Comparison of ENCODE assay signal across 17 cellular contexts in genomic region chr17:41957869-41958231, GRCh38. TPM values are rescaled to one million over a fixed set of nuclear protein-coding genes. Genes with fewer than 3 reads are reported as not detected.
DNase-seq lines count a peak whose midpoint lies in the region; ATAC-seq, FAIRE-seq and TF ChIP-seq lines count a peak whose summit lies in the region.
"Had no signal": no experiment of that assay in that cellular context is flagged by ENCODE, and none has a peak within 500 bp of the region (broad histone marks: within the 10 kb centered on the region; RNA-seq: fewer than 3 reads in every experiment).

No MANE protein-coding gene starts in this region.

- no peak for DNase-seq in Calu3
- no peak for DNase-seq in hepatocyte (ENCODE audit: low spot score)
- DNase-seq in nephron progenitor cell = no peak
- DNase-seq in psoas muscle = no peak
- DNase-seq in small intestine = no peak
- DNase-seq in activated effector memory CD4-positive, alpha-beta T cell treated with anti-CD3 and anti-CD28 coated beads, Interleukin-2, amount 50 U/mL, for 16 hours = no peak
- DNase-seq: NCI-H1092, NCI-H146, NCI-H2081 treated with DMSO at 0.1 percent for 48 hours, NCI-H510A treated with DMSO at 0.1 percent for 48 hours had no signal

- CTCF ChIA-PET in Calu3 (lab: Charles Lee) = interaction anchor here (0.6 to 2.1 kb wide), 3 partner anchors 28 to 157 kb away, joined by 3 to 7 read pairs (median 5); partner anchors contain the start of gene ODAD4

- TF ChIP-seq CTCF in Calu3 (IDR thresholded peaks at IDR 0.05; ENCODE audit: unreplicated experiment) (no peak), hepatocyte (IDR thresholded peaks at IDR 0.05; ENCODE audit: poor library complexity) (no peak), nephron progenitor cell (IDR thresholded peaks at IDR 0.05) (no peak), psoas muscle (IDR thresholded peaks at IDR 0.05) (no peak)

- no peak for FAIRE-seq in small intestine (lab: Jason Lieb, UNC)
- FAIRE-seq: A549, GM19239, H54 had no signal

- H3K9me3 Mint-ChIP-seq in Calu3 (ENCODE audit: low read depth, unreplicated experiment) (no peaks in the 10 kb centered on the region), nephron progenitor cell (no peaks in the 10 kb centered on the region)
- no peaks in the 10 kb centered on the region for H3K9me3 Mint-ChIP-seq in activated T-helper 17 cell treated with anti-CD3 and anti-CD28 coated beads, Interleukin-2, amount 50 U/mL, for 72 hours

- WGBS in hepatocyte (ENCODE audit: low lambda C conversion rate, missing lambda C conversion rate) = 89% methylated on average over 3 of the region's 3 CpGs
- 91 to 96% (median 94%) methylated on average over 3 of the region's 3 CpGs for WGBS in psoas muscle, 3 donors
- 65 to 85% (median 78%) methylated on average over 3 of the region's 3 CpGs for WGBS in small intestine, 3 donors

- H3K27me3 Mint-ChIP-seq in Calu3 (ENCODE audit: unreplicated experiment) (peaks cover 23% of the 10 kb centered on the region), nephron progenitor cell (ENCODE audit: low read depth, poor library complexity) (peaks cover 8% of the 10 kb centered on the region)
- no peaks in the 10 kb centered on the region for H3K27me3 Mint-ChIP-seq in activated T-helper 17 cell treated with anti-CD3 and anti-CD28 coated beads, Interleukin-2, amount 50 U/mL, for 72 hours

- H3K27ac ChIP-seq in hepatocyte = peak overlapping the region; percentile 66
- H3K27ac ChIP-seq in psoas muscle = no peak overlapping the region
- no peak overlapping the region for H3K27ac ChIP-seq in small intestine (ENCODE audit: low read depth in 1 of 2, low read length in 1 of 2)
- H3K27ac ChIP-seq: A549, C4-2B had no signal

- H3K79me2 ChIP-seq in hepatocyte = no peaks in the 10 kb centered on the region

- no peak for ATAC-seq in activated T-helper 17 cell treated with anti-CD3 and anti-CD28 coated beads, Interleukin-2, amount 50 U/mL, for 72 hours (replicated peaks)
- ATAC-seq in psoas muscle = no peak
- ATAC-seq in GM18498 (IDR thresholded peaks at IDR 0.05; ENCODE audit: unreplicated experiment) = no peak
- ATAC-seq: A549, Panc1 had no signal

- H3K36me3 Mint-ChIP-seq in Calu3 (ENCODE audit: insufficient read depth, unreplicated experiment) = peaks cover 5% of the 10 kb centered on the region
- no peaks in the 10 kb centered on the region for H3K36me3 Mint-ChIP-seq in activated T-helper 17 cell treated with anti-CD3 and anti-CD28 coated beads, Interleukin-2, amount 50 U/mL, for 72 hours (ENCODE audit: low read depth)
- H3K36me3 Mint-ChIP-seq in nephron progenitor cell (ENCODE audit: low read depth) = peaks cover 20% of the 10 kb centered on the region

- H3K27ac Mint-ChIP-seq in Calu3 (ENCODE audit: unreplicated experiment) = peak overlapping the region; percentile 69
- peak overlapping the region; percentile 2 for H3K27ac Mint-ChIP-seq in activated T-helper 17 cell treated with anti-CD3 and anti-CD28 coated beads, Interleukin-2, amount 50 U/mL, for 72 hours
- peak overlapping the region; percentile 93 for H3K27ac Mint-ChIP-seq in nephron progenitor cell

- H3K4me3 Mint-ChIP-seq in Calu3 (ENCODE audit: low read depth, unreplicated experiment) = peak overlapping the region; percentile 15
- no peak overlapping the region for H3K4me3 Mint-ChIP-seq in activated T-helper 17 cell treated with anti-CD3 and anti-CD28 coated beads, Interleukin-2, amount 50 U/mL, for 72 hours
- H3K4me3 Mint-ChIP-seq in nephron progenitor cell = peak overlapping the region; percentile 43

- no peaks in the 10 kb centered on the region for H3K9me2 ChIP-seq in hepatocyte (replicated peaks; ENCODE audit: insufficient read depth)

- no TSS peak for BruUV-seq in Calu3 (replicated peaks; lab: Mats Ljungman, UMichigan)

- H3K36me3 ChIP-seq in hepatocyte (replicated peaks; ENCODE audit: insufficient read depth, low read depth) = no peaks in the 10 kb centered on the region
- no peaks in the 10 kb centered on the region for H3K36me3 ChIP-seq in psoas muscle (ENCODE audit: insufficient read depth in 1 of 2, low read depth in 1 of 2)
- H3K36me3 ChIP-seq in small intestine (ENCODE audit: control insufficient read depth in 2 of 2, insufficient read depth in 2 of 2, low read length in 2 of 2) = no peaks in the 10 kb centered on the region

- intact Hi-C loops in Calu3 (cut with micrococcal nuclease; ENCODE audit: unreplicated experiment) = loop anchor here (5.0 kb wide), 1 partner anchor 221 kb away; no protein-coding TSS in a partner anchor
- intact Hi-C loops in psoas muscle (cut with DNase I) = no loop called here

- no peaks in the 10 kb centered on the region for H4K20me1 ChIP-seq in hepatocyte (ENCODE audit: insufficient read depth, poor library complexity, severe bottlenecking)

- H3K4me1 ChIP-seq in hepatocyte (ENCODE audit: insufficient read depth) (peaks cover 3% of the 10 kb centered on the region), psoas muscle (peaks cover 15% of the 10 kb centered on the region), small intestine (ENCODE audit: control insufficient read depth in 2 of 2, insufficient read depth in 1 of 2, low read depth in 1 of 2, low read length in 1 of 2) (no peaks in the 10 kb centered on the region)

- peaks cover 24% of the 10 kb centered on the region for H3K4me1 Mint-ChIP-seq in Calu3 (ENCODE audit: low read depth, unreplicated experiment)
- no peaks in the 10 kb centered on the region for H3K4me1 Mint-ChIP-seq in activated T-helper 17 cell treated with anti-CD3 and anti-CD28 coated beads, Interleukin-2, amount 50 U/mL, for 72 hours
- peaks cover 30% of the 10 kb centered on the region for H3K4me1 Mint-ChIP-seq in nephron progenitor cell

- H3K27me3 ChIP-seq in hepatocyte = no peaks in the 10 kb centered on the region
- H3K27me3 ChIP-seq in psoas muscle (ENCODE audit: insufficient read depth in 3 of 3, low read length in 2 of 3) = no peaks in the 10 kb centered on the region
- no peaks in the 10 kb centered on the region for H3K27me3 ChIP-seq in small intestine (ENCODE audit: control insufficient read depth in 2 of 2, insufficient read depth in 2 of 2, low read length in 2 of 2)

- no peaks in the 10 kb centered on the region for H3K9me3 ChIP-seq in hepatocyte (ENCODE audit: low read depth)
- no peaks in the 10 kb centered on the region for H3K9me3 ChIP-seq in psoas muscle
- no peaks in the 10 kb centered on the region for H3K9me3 ChIP-seq in small intestine (ENCODE audit: control insufficient read depth, low read depth)
- H3K9me3 ChIP-seq: A549 had no signal

- no peak overlapping the region for H3K4me2 ChIP-seq in hepatocyte
- H3K4me2 ChIP-seq: A549 had no signal

- no peak overlapping the region for H3K4me3 ChIP-seq in hepatocyte
- H3K4me3 ChIP-seq in psoas muscle = no peak overlapping the region
- no peak overlapping the region for H3K4me3 ChIP-seq in small intestine (ENCODE audit: low read depth in 1 of 2, low read length in 2 of 2)
- H3K4me3 ChIP-seq: A549 had no signal

- H2AFZ ChIP-seq in hepatocyte = peak overlapping the region; percentile 23

RNA-seq across cellular contexts. Expression of gene CNP, which starts 8.7 kb away (rescaled TPM):
- total RNA-seq in Calu3 (2022) (144 and 156 TPM in 2 replicates), hepatocyte (59.8 and 61.4 TPM in 2 replicates), psoas muscle (10 to 100 TPM; 21.0 to 26.8 (median 22.9) TPM)
- 10 to 100 TPM; 51.4 to 82.9 TPM for total RNA-seq in activated T-helper 17 cell treated with anti-CD3 and anti-CD28 coated beads, Interleukin-2, amount 50 U/mL, for 72 hours
- polyA plus RNA-seq in hepatocyte (77.7 and 97.0 TPM in 2 replicates), psoas muscle (10 to 100 TPM; 17.6 to 22.6 (median 21.2) TPM), small intestine (10 to 100 TPM; 13.2 to 37.4 (median 19.5) TPM)

RNA-seq across cellular contexts. Expression of gene ODAD4, which starts 27.4 kb away (rescaled TPM):
- 0.73 and 2.7 TPM in 2 replicates for total RNA-seq in Calu3 (2022)
- under 1 TPM; 0.63 to 0.93 TPM for total RNA-seq in activated T-helper 17 cell treated with anti-CD3 and anti-CD28 coated beads, Interleukin-2, amount 50 U/mL, for 72 hours
- 0.52 and 0.53 TPM in 2 replicates for total RNA-seq in hepatocyte
- polyA plus RNA-seq in hepatocyte = 0.75 and 0.76 TPM in 2 replicates
- under 1 TPM in 2 of 4 donors, not detected in 2; 0.17 to 0.32 TPM for total RNA-seq in psoas muscle
- polyA plus RNA-seq in psoas muscle = under 1 TPM; 0.31 to 0.99 (median 0.63) TPM
- under 1 TPM in 1 of 3 donors, not detected in 2; 0.28 TPM for polyA plus RNA-seq in small intestine

RNA-seq across cellular contexts. Expression of gene ACLY, which starts 39.1 kb away (rescaled TPM):
- total RNA-seq in Calu3 (2022) = 258 and 265 TPM in 2 replicates
- 100 to 1,000 TPM in 1 of 2 donors, 10 to 100 TPM in 1; 95.4 to 222 TPM for total RNA-seq in activated T-helper 17 cell treated with anti-CD3 and anti-CD28 coated beads, Interleukin-2, amount 50 U/mL, for 72 hours
- 157 and 167 TPM in 2 replicates for total RNA-seq in hepatocyte
- 82.1 and 101 TPM in 2 replicates for polyA plus RNA-seq in hepatocyte
- 10 to 100 TPM; 18.6 to 24.1 (median 21.5) TPM for total RNA-seq in psoas muscle
- polyA plus RNA-seq in psoas muscle = 10 to 100 TPM; 10.5 to 20.5 (median 17.9) TPM
- polyA plus RNA-seq in small intestine = 10 to 100 TPM; 44.0 to 55.6 (median 53.2) TPM

RNA-seq across cellular contexts. Expression of gene DNAJC7, which starts 59.4 kb away (rescaled TPM):
- 184 and 193 TPM in 2 replicates for total RNA-seq in Calu3 (2022)
- 100 to 1,000 TPM in 1 of 2 donors, 10 to 100 TPM in 1; 79.5 to 118 TPM for total RNA-seq in activated T-helper 17 cell treated with anti-CD3 and anti-CD28 coated beads, Interleukin-2, amount 50 U/mL, for 72 hours
- total RNA-seq in hepatocyte = 73.6 and 86.3 TPM in 2 replicates
- 50.1 and 61.7 TPM in 2 replicates for polyA plus RNA-seq in hepatocyte
- 100 to 1,000 TPM in 1 of 4 donors, 10 to 100 TPM in 3; 66.3 to 102 (median 76.9) TPM for total RNA-seq in psoas muscle
- polyA plus RNA-seq in psoas muscle = 100 to 1,000 TPM in 1 of 3 donors, 10 to 100 TPM in 2; 85.4 to 142 (median 93.3) TPM
- 10 to 100 TPM; 70.0 to 79.4 (median 70.0) TPM for polyA plus RNA-seq in small intestine

Comparison
In these comparisons a context has a peak if more than half of its experiments do, and no peak if none do; other contexts are left out.
1. H3K27ac Mint-ChIP-seq: peak in every context shown above with its lines; median percentile 93 in nephron progenitor cell; 69 in Calu3; 2 in activated T-helper 17 cell treated with anti-CD3 and anti-CD28 coated beads, Interleukin-2, amount 50 U/mL, for 72 hours.